28 cellular contexts compared by ENCODE assay signal in the genomic region with DNA sequence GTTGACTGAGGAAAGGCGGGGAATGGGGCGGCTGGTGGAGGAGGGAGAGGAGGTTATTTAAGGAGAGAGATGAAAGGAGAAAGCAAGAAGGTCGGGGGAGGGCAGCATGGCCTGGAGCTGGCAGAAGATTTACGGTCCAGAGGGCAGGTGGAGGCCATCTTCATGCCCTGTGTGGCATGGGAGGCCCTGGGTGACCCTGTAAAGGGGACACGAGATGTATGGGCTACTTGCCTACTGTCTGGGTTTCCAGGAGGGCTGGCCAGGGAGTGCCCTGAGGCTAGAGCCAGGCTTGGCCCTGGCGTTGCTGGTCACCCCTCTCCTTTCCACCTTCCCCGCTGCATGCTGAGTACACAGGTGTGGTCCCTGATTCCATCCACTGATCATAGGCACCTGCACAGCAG.
"Had no signal": no experiment of that assay in that cellular context is flagged by ENCODE, and none has a peak within 500 bp of the region (broad histone marks: within the 10 kb centered on the region; RNA-seq: fewer than 3 reads in every experiment).

No MANE protein-coding gene starts in this region.

- H3K9me3 Mint-ChIP-seq: activated CD4-positive, alpha-beta memory T cell treated with anti-CD3 and anti-CD28 coated beads, Interleukin-2, amount 10 ng/mL, durations not matched to agents 7 days and 5 days; activated CD4-positive, alpha-beta T cell treated with anti-CD3 and anti-CD28 coated beads, Interleukin-2, amount 10 ng/mL, durations not matched to agents 7 days and 5 days; activated T-helper 2 cell treated with anti-CD3 and anti-CD28 coated beads, Interferon-gamma antibody, Interleukin-2, Interleukin-4, amounts not matched to agents 10 μg/mL and 5 μg/mL and 100 μg/mL, durations not matched to agents 14 hours and 24 hours and 36 hours; stimulated activated memory B cell treated with anti-CD40 and anti-IgM and Interleukin-4, amounts not matched to agents 10 μg/mL and 1 μg/mL and 100 μg/mL, for 72 hours; stimulated activated naive CD8-positive, alpha-beta T cell treated with anti-CD3 and anti-CD28 coated beads, Interleukin-15, amount 100 ng/mL, for 72 hours had no signal

- H3K4me1 ChIP-seq: foreskin keratinocyte, right lobe of liver had no signal

- H3K9me3 ChIP-seq: adrenal gland, esophagus muscularis mucosa, right lobe of liver, SK-N-SH had no signal

- H3K27ac ChIP-seq: adrenal gland, cardiac muscle cell, esophagus muscularis mucosa, foreskin keratinocyte, neural progenitor cell, right lobe of liver, skin epidermis had no signal

- H3K9ac ChIP-seq: neural progenitor cell, SK-N-SH had no signal

- H3K36me3 ChIP-seq: adrenal gland, neural progenitor cell, right lobe of liver had no signal

- ATAC-seq: foreskin keratinocyte; left ventricle myocardium superior; right lobe of liver; stimulated activated memory B cell treated with anti-CD40 and anti-IgM and Interleukin-4, amounts not matched to agents 10 μg/mL and 1 μg/mL and 100 μg/mL, for 72 hours; stimulated activated naive CD8-positive, alpha-beta T cell treated with anti-CD3 and anti-CD28 coated beads, Interleukin-15, amount 100 ng/mL, for 72 hours; T-helper 17 cell had no signal

- H3K36me3 Mint-ChIP-seq: activated naive CD8-positive, alpha-beta T cell; naive B cell; stimulated activated memory B cell treated with anti-CD40 and anti-IgM and Interleukin-4, amounts not matched to agents 10 μg/mL and 1 μg/mL and 100 μg/mL, for 72 hours had no signal

- DNase-seq: activated CD4-positive, alpha-beta memory T cell treated with anti-CD3 and anti-CD28 coated beads, Interleukin-2, amount 10 ng/mL, durations not matched to agents 7 days and 5 days; activated CD4-positive, alpha-beta T cell treated with anti-CD3 and anti-CD28 coated beads for 1 hour; activated CD4-positive, alpha-beta T cell treated with anti-CD3 and anti-CD28 coated beads, Interleukin-2, amount 10 ng/mL, durations not matched to agents 7 days and 5 days; activated naive CD4-positive, alpha-beta T cell treated with Interleukin-2 at 50 U/mL for 16 hours; activated T-cell treated with anti-CD3 and anti-CD28 coated beads, Interleukin-2, amount 50 U/mL, for 48 hours; adrenal gland; cerebellar nuclear complex; cortex of kidney; foreskin keratinocyte; left ventricle myocardium superior; naive B cell; SK-N-SH; stimulated activated CD4-positive, alpha-beta T cell treated with anti-CD3 and anti-CD28 coated beads, Interleukin-1b, Interleukin-23, amount 100 ng/mL, for 48 hours; stimulated activated CD4-positive, alpha-beta T cell treated with anti-CD3 and anti-CD28 coated beads, Interleukin-4, amount 100 ng/mL, for 4 hours; stimulated activated CD8-positive, alpha-beta memory T cell treated with anti-CD3 and anti-CD28 coated beads, Interleukin-4, amount 100 ng/mL, for 48 hours; stimulated activated naive CD8-positive, alpha-beta T cell treated with anti-CD3 and anti-CD28 coated beads, Interleukin-15, amount 100 ng/mL, for 72 hours; substantia nigra; T-helper 17 cell; T1000 had no signal

- H3K27me3 ChIP-seq: adrenal gland, cardiac muscle cell, esophagus muscularis mucosa, foreskin keratinocyte, right lobe of liver had no signal

- H3K4me3 Mint-ChIP-seq: activated CD4-positive, alpha-beta memory T cell treated with anti-CD3 and anti-CD28 coated beads, Interleukin-2, amount 10 ng/mL, durations not matched to agents 7 days and 5 days; activated CD4-positive, alpha-beta T cell treated with anti-CD3 and anti-CD28 coated beads, Interleukin-2, amount 10 ng/mL, durations not matched to agents 7 days and 5 days; activated naive CD8-positive, alpha-beta T cell; brain; neural progenitor cell; stimulated activated memory B cell treated with anti-CD40 and anti-IgM and Interleukin-4, amounts not matched to agents 10 μg/mL and 1 μg/mL and 100 μg/mL, for 72 hours; stimulated activated naive CD8-positive, alpha-beta T cell treated with anti-CD3 and anti-CD28 coated beads, Interleukin-15, amount 100 ng/mL, for 72 hours; T-helper 17 cell had no signal

- H3K27ac Mint-ChIP-seq: activated CD4-positive, alpha-beta memory T cell treated with anti-CD3 and anti-CD28 coated beads, Interleukin-2, amount 10 ng/mL, durations not matched to agents 7 days and 5 days; activated CD4-positive, alpha-beta T cell treated with anti-CD3 and anti-CD28 coated beads, Interleukin-2, amount 10 ng/mL, durations not matched to agents 7 days and 5 days; activated naive CD8-positive, alpha-beta T cell; activated T-helper 2 cell treated with anti-CD3 and anti-CD28 coated beads, Interferon-gamma antibody, Interleukin-2, Interleukin-4, amounts not matched to agents 10 μg/mL and 5 μg/mL and 100 μg/mL, durations not matched to agents 14 hours and 24 hours and 36 hours; brain; neural progenitor cell; stimulated activated memory B cell treated with anti-CD40 and anti-IgM and Interleukin-4, amounts not matched to agents 10 μg/mL and 1 μg/mL and 100 μg/mL, for 72 hours; T-helper 17 cell had no signal

- H3K4me3 ChIP-seq: adrenal gland, cardiac muscle cell, esophagus muscularis mucosa, neural progenitor cell, right lobe of liver, skin epidermis had no signal
